ENCODE assay signal across 8 cellular contexts in genomic region chr14:29222671-29223268, GRCh38.
DNase-seq lines count a peak whose midpoint lies in the region; ATAC-seq, FAIRE-seq and TF ChIP-seq lines count a peak whose summit lies in the region.
"Had no signal": no experiment of that assay in that cellular context is flagged by ENCODE, and none has a peak within 500 bp of the region (broad histone marks: within the 10 kb centered on the region; RNA-seq: fewer than 3 reads in every experiment).

No MANE protein-coding gene starts in this region.

- peak; percentile 95 for DNase-seq in NCI-H1694 treated with DMSO at 0.1 percent for 48 hours (lab: John Stamatoyannopoulos, UW)
- no peak for DNase-seq in GM12878 (ENCODE audit: low read depth, low spot score)
- DNase-seq in neural crest cell (ENCODE audit: low read depth, low spot score), result no peak
- no peak for DNase-seq in occipital lobe (lab: John Stamatoyannopoulos, UW)
- no peak for DNase-seq in stimulated activated CD8-positive, alpha-beta memory T cell treated with anti-CD3 and anti-CD28 coated beads, Interleukin-4, amount 100 ng/mL, for 48 hours

- H3K4me1 Mint-ChIP-seq in neural crest cell, result no peaks in the 10 kb centered on the region

- H3K27me3 Mint-ChIP-seq in neural crest cell (ENCODE audit: low read depth), result peaks cover 44% of the 10 kb centered on the region

- no peak overlapping the region for H3K27ac Mint-ChIP-seq in neural crest cell (ENCODE audit: unreplicated experiment)

- in situ Hi-C loops in GM12878 (cut with MboI), result loop anchor here (25.0 kb wide), 1 partner anchor 460 kb away; the partner anchor contains the start of gene FOXG1

- no peaks in the 10 kb centered on the region for H3K4me1 ChIP-seq in GM12878 (ENCODE audit: control insufficient read depth, insufficient read depth, low read length)

- CTCF ChIA-PET in GM12878 (lab: Yijun Ruan, JAX), result interaction anchor here (1.5 to 1.6 kb wide), 2 partner anchors 468 to 471 kb away, joined by 6 to 7 read pairs; no protein-coding TSS in a partner anchor

- TF ChIP-seq POLR2A in GM12878 (IDR thresholded peaks at IDR 0.05; ENCODE audit: low read depth, low read length), result no peak

- FAIRE-seq in GM12878 (lab: Jason Lieb, UNC), result no peak

- H3K9me3 Mint-ChIP-seq in neural crest cell, result no peaks in the 10 kb centered on the region

- H3K4me3 Mint-ChIP-seq in neural crest cell, result no peak overlapping the region

- peak; percentile 48 for TF ChIP-seq RAD21 in GM12878 (IDR thresholded peaks at IDR 0.05; ENCODE audit: insufficient read depth, low read depth, low read length)

- intact Hi-C loops in GM12878 (cut with micrococcal nuclease; ENCODE audit: unreplicated experiment), result loop anchor here (2.0 to 5.0 kb wide), 2 partner anchors 450 to 468 kb away; no protein-coding TSS in a partner anchor

- no peak overlapping the region for H2AFZ ChIP-seq in GM12878 (ENCODE audit: control insufficient read depth, low read depth, low read length)

- POLR2A ChIA-PET in GM12878 (lab: Charles Lee), result no interaction called here

- no peaks in the 10 kb centered on the region for H3K36me3 ChIP-seq in GM12878 (ENCODE audit: control insufficient read depth in 2 of 2, insufficient read depth in 2 of 2, low read length in 1 of 2)
- H3K36me3 ChIP-seq: neutrophil had no signal

- SMC1A ChIA-PET in GM12878 (lab: Charles Lee; ENCODE audit: uncharacterized antibody, unreplicated experiment), result no interaction called here

- BruUV-seq in GM12878 (replicated peaks; lab: Mats Ljungman, UMichigan), result no TSS peak

- H3K4me2 ChIP-seq in GM12878 (ENCODE audit: control insufficient read depth, insufficient read depth), result no peak overlapping the region

- RAD21 ChIA-PET in GM12878 (lab: Charles Lee; ENCODE audit: unreplicated experiment), result no interaction called here

- H3K27ac ChIP-seq in GM12878 (ENCODE audit: control insufficient read depth, insufficient read depth), result no peak overlapping the region
- H3K27ac ChIP-seq: neutrophil had no signal

- H3K9ac ChIP-seq in GM12878 (ENCODE audit: control insufficient read depth, insufficient read depth, low read length), result no peak overlapping the region

- H3K4me3 ChIP-seq in GM12878, result no peak overlapping the region

- TF ChIP-seq CTCF in GM12873 (IDR thresholded peaks at IDR 0.05; ENCODE audit: insufficient read depth, low read depth, low read length, missing control alignments), result peak; percentile 25
- TF ChIP-seq CTCF in GM12878 (IDR thresholded peaks at IDR 0.05 in 2 of 3, conservative IDR thresholded peaks at IDR 0.05 in 1 of 3; ENCODE audit: control insufficient read depth in 2 of 3, extremely low read depth in 1 of 3, insufficient read depth in 1 of 3, low read depth in 3 of 3, low read length in 3 of 3), result peak; percentile 31 to 42 (median 41); a peak in 5 of 6 replicates
- peak; percentile 61 for TF ChIP-seq CTCF in neural crest cell (conservative IDR thresholded peaks at IDR 0.05)

- no peak for TF ChIP-seq EP300 in GM12878 (IDR thresholded peaks at IDR 0.05; ENCODE audit: borderline replicate concordance in 1 of 2, control insufficient read depth in 1 of 2, low read depth in 2 of 2, low read length in 2 of 2)

- peaks cover 2% of the 10 kb centered on the region for H3K36me3 Mint-ChIP-seq in neural crest cell (ENCODE audit: low read depth)

- no peaks in the 10 kb centered on the region for H4K20me1 ChIP-seq in GM12878 (ENCODE audit: control insufficient read depth, insufficient read depth)

- ATAC-seq in GM12878, result no peak
- ATAC-seq in HG03571 (IDR thresholded peaks at IDR 0.05; ENCODE audit: unreplicated experiment), result no peak

- 27% methylated on average over 7 of the region's 7 CpGs for WGBS in GM12878 (ENCODE audit: insufficient coverage, insufficient replicate concordance, low lambda C conversion rate, missing lambda C conversion rate)

- no peaks in the 10 kb centered on the region for H3K9me3 ChIP-seq in GM12878 (replicated peaks; ENCODE audit: control insufficient read depth, insufficient read depth, low read length)
- H3K9me3 ChIP-seq: neutrophil had no signal

- no peaks in the 10 kb centered on the region for H3K27me3 ChIP-seq in GM12878 (replicated peaks in 1 of 2; ENCODE audit: control insufficient read depth in 2 of 2, insufficient read depth in 2 of 2, low read length in 1 of 2)
- H3K27me3 ChIP-seq: neutrophil had no signal

- H3K79me2 ChIP-seq in GM12878 (ENCODE audit: control insufficient read depth, insufficient read depth, low read length), result no peaks in the 10 kb centered on the region

TF ChIP-seq in GM12878, 131 proteins besides CTCF, POLR2A, EP300 and RAD21:
- no peak for TF ChIP-seq CREB1 (IDR thresholded peaks at IDR 0.05; ENCODE audit: low read depth)
- peak; percentile 49; the same call in 1 of the 2 replicates for TF ChIP-seq SMC3 (IDR thresholded peaks at IDR 0.05; ENCODE audit: borderline replicate concordance, low read length)
TF ChIP-seq in GM12878: peak in this region for 1.
